18 cellular contexts compared by ENCODE assay signal in the genomic region with DNA sequence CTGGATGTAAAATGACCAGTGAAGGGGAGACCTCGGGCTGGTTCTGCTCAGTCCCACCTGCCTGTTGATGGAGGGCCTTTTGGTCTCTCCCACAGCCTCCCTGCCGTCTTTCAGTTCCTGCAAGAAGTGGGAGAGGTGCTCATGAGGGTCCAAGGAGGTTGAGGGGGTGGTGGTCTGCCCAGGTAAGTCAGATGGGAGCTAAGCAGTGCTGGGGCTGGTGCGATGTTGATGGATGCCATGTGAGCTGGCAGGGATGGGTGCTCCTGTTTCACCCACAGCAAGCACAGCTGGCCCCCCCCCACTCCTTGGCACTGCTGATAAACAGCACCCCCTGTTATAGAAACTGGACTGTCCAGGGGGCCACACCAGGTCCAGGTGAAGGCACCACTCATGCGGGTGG.
A peak's percentile ranks its signal among the peaks of the same experiment; 100 is the strongest.
DNase-seq lines count a peak whose midpoint lies in the region; ATAC-seq and TF ChIP-seq lines count a peak whose summit lies in the region.
"Had no signal": no experiment of that assay in that cellular context is flagged by ENCODE, and none has a peak within 500 bp of the region (broad histone marks: within the 10 kb centered on the region; RNA-seq: fewer than 3 reads in every experiment).

No MANE protein-coding gene starts in this region.

- no peaks in the 10 kb centered on the region for H3K9me3 Mint-ChIP-seq in stimulated activated naive CD8-positive, alpha-beta T cell treated with anti-CD3 and anti-CD28 coated beads, Interleukin-15, amount 100 ng/mL, for 72 hours
- H3K9me3 Mint-ChIP-seq in stimulated activated memory B cell treated with anti-CD40 and anti-IgM and Interleukin-4, amounts not matched to agents 10 μg/mL and 1 μg/mL and 100 μg/mL, for 72 hours = no peaks in the 10 kb centered on the region
- H3K9me3 Mint-ChIP-seq: CD4-positive, alpha-beta T cell; CD8-positive, alpha-beta T cell had no signal

- H3K27me3 Mint-ChIP-seq in stimulated activated naive CD8-positive, alpha-beta T cell treated with anti-CD3 and anti-CD28 coated beads, Interleukin-15, amount 100 ng/mL, for 72 hours = peaks cover 8% of the 10 kb centered on the region
- no peaks in the 10 kb centered on the region for H3K27me3 Mint-ChIP-seq in stimulated activated memory B cell treated with anti-CD40 and anti-IgM and Interleukin-4, amounts not matched to agents 10 μg/mL and 1 μg/mL and 100 μg/mL, for 72 hours
- H3K27me3 Mint-ChIP-seq: B cell had no signal

- no peak overlapping the region for H3K27ac ChIP-seq in gastrocnemius medialis
- H3K27ac ChIP-seq: 22Rv1, A549, C4-2B had no signal

- no peaks in the 10 kb centered on the region for H3K4me1 ChIP-seq in gastrocnemius medialis
- H3K4me1 ChIP-seq: A549 had no signal

- in situ Hi-C loops in gastrocnemius medialis (cut with MboI; ENCODE audit: low sequenced_read_pairs in 4 of 4) = no loop called here

- H3K36me3 Mint-ChIP-seq in stimulated activated memory B cell treated with anti-CD40 and anti-IgM and Interleukin-4, amounts not matched to agents 10 μg/mL and 1 μg/mL and 100 μg/mL, for 72 hours = no peaks in the 10 kb centered on the region
- H3K36me3 Mint-ChIP-seq: CD8-positive, alpha-beta T cell had no signal

- H3K4me3 Mint-ChIP-seq in stimulated activated naive CD8-positive, alpha-beta T cell treated with anti-CD3 and anti-CD28 coated beads, Interleukin-15, amount 100 ng/mL, for 72 hours = no peak overlapping the region
- H3K4me3 Mint-ChIP-seq in stimulated activated memory B cell treated with anti-CD40 and anti-IgM and Interleukin-4, amounts not matched to agents 10 μg/mL and 1 μg/mL and 100 μg/mL, for 72 hours = no peak overlapping the region
- H3K4me3 Mint-ChIP-seq: B cell; CD4-positive, alpha-beta T cell; CD8-positive, alpha-beta T cell had no signal

- no peak for DNase-seq in stimulated activated naive CD8-positive, alpha-beta T cell treated with anti-CD3 and anti-CD28 coated beads, Interleukin-15, amount 100 ng/mL, for 72 hours
- DNase-seq in stimulated activated naive CD8-positive, alpha-beta T cell treated with anti-CD3 and anti-CD28 coated beads, Interleukin-15, Interleukin-2, amounts not matched to agents 100 U/mL and 50 U/mL, for 24 hours = no peak
- DNase-seq in islet precursor cell (peak; percentile 37), NCI-H146 treated with DMSO at 0.1 percent for 48 hours (lab: John Stamatoyannopoulos, UW; ENCODE audit: unreplicated experiment) (no peak), gastrocnemius medialis (no peak)
- DNase-seq: AML-193; Caco-2; Calu3; CD4-positive, alpha-beta T cell; CD8-positive, alpha-beta T cell; DMS79 treated with DMSO at 0.1 percent for 48 hours; GF-D8 had no signal

- no peak overlapping the region for H3K4me3 ChIP-seq in gastrocnemius medialis
- H3K4me3 ChIP-seq: A549; BLaER1 treated with 17β-estradiol and CSF1 and Interleukin-3, amounts not matched to agents 10 nM and 100 nM had no signal

- intact Hi-C loops in gastrocnemius medialis (cut with DNase I; ENCODE audit: low total_unique reads) = no loop called here

- peak overlapping the region in 1 of 2 donors; percentile 65 for H3K27ac Mint-ChIP-seq in stimulated activated naive CD8-positive, alpha-beta T cell treated with anti-CD3 and anti-CD28 coated beads, Interleukin-15, amount 100 ng/mL, for 72 hours
- H3K27ac Mint-ChIP-seq in stimulated activated memory B cell treated with anti-CD40 and anti-IgM and Interleukin-4, amounts not matched to agents 10 μg/mL and 1 μg/mL and 100 μg/mL, for 72 hours = no peak overlapping the region
- H3K27ac Mint-ChIP-seq: B cell; CD4-positive, alpha-beta T cell; CD8-positive, alpha-beta T cell had no signal

- TF ChIP-seq POLR2A in gastrocnemius medialis (IDR thresholded peaks at IDR 0.05) = no peak

- H3K36me3 ChIP-seq in gastrocnemius medialis = no peaks in the 10 kb centered on the region
- H3K36me3 ChIP-seq: BLaER1 treated with 17β-estradiol and CSF1 and Interleukin-3, amounts not matched to agents 10 nM and 100 nM had no signal

- peaks cover 0 to 2% (median 0%) of the 10 kb centered on the region in 3 donors for H3K27me3 ChIP-seq in gastrocnemius medialis
- H3K27me3 ChIP-seq: BLaER1 treated with 17β-estradiol and CSF1 and Interleukin-3, amounts not matched to agents 10 nM and 100 nM had no signal

- peak; percentile 22 for ATAC-seq in stimulated activated naive CD8-positive, alpha-beta T cell treated with anti-CD3 and anti-CD28 coated beads, Interleukin-15, amount 100 ng/mL, for 72 hours
- no peak for ATAC-seq in stimulated activated naive CD8-positive, alpha-beta T cell treated with anti-CD3 and anti-CD28 coated beads, Interleukin-15, Interleukin-2, amounts not matched to agents 100 U/mL and 50 U/mL, for 24 hours
- ATAC-seq in stimulated activated memory B cell treated with anti-CD40 and anti-IgM and Interleukin-4, amounts not matched to agents 10 μg/mL and 1 μg/mL and 100 μg/mL, for 72 hours = peak; percentile 19
- ATAC-seq in gastrocnemius medialis = no peak
- ATAC-seq: A549; CD8-positive, alpha-beta T cell had no signal

- no peaks in the 10 kb centered on the region for H3K9me3 ChIP-seq in gastrocnemius medialis
- H3K9me3 ChIP-seq: A549; BLaER1 treated with 17β-estradiol and CSF1 and Interleukin-3, amounts not matched to agents 10 nM and 100 nM; Caco-2 had no signal

- no peak for TF ChIP-seq CTCF in gastrocnemius medialis (IDR thresholded peaks at IDR 0.05 in 4 of 5, conservative IDR thresholded peaks at IDR 0.05 in 1 of 5)

- H3K4me1 Mint-ChIP-seq in stimulated activated naive CD8-positive, alpha-beta T cell treated with anti-CD3 and anti-CD28 coated beads, Interleukin-15, amount 100 ng/mL, for 72 hours = no peaks in the 10 kb centered on the region
- H3K4me1 Mint-ChIP-seq in stimulated activated memory B cell treated with anti-CD40 and anti-IgM and Interleukin-4, amounts not matched to agents 10 μg/mL and 1 μg/mL and 100 μg/mL, for 72 hours = no peaks in the 10 kb centered on the region
- H3K4me1 Mint-ChIP-seq: B cell had no signal

Comparison
In these comparisons a context has a peak if more than half of its experiments do, and no peak if none do; other contexts are left out.
1. ATAC-seq: peak in stimulated activated naive CD8-positive, alpha-beta T cell treated with anti-CD3 and anti-CD28 coated beads, Interleukin-15, amount 100 ng/mL, for 72 hours (single experiment) and stimulated activated memory B cell treated with anti-CD40 and anti-IgM and Interleukin-4, amounts not matched to agents 10 μg/mL and 1 μg/mL and 100 μg/mL, for 72 hours (single experiment); none in stimulated activated naive CD8-positive, alpha-beta T cell treated with anti-CD3 and anti-CD28 coated beads, Interleukin-15, Interleukin-2, amounts not matched to agents 100 U/mL and 50 U/mL, for 24 hours (single experiment) and gastrocnemius medialis (0 of 2).